21 cellular contexts compared by ENCODE assay signal in genomic region chr5:168362097-168362885, GRCh38.
DNase-seq lines count a peak whose midpoint lies in the region; ATAC-seq, FAIRE-seq and TF ChIP-seq lines count a peak whose summit lies in the region.
"Had no signal": no experiment of that assay in that cellular context is flagged by ENCODE, and none has a peak within 500 bp of the region (broad histone marks: within the 10 kb centered on the region; RNA-seq: fewer than 3 reads in every experiment).

No MANE protein-coding gene starts in this region.

- no peak overlapping the region for H4K5ac ChIP-seq in IMR-90 (ENCODE audit: low read depth, low read length)

- no peak overlapping the region for H2AFZ ChIP-seq in IMR-90 (replicated peaks; ENCODE audit: low read length, poor library complexity)
- H2AFZ ChIP-seq: parathyroid adenoma had no signal

- H4K20me1 ChIP-seq in IMR-90 (ENCODE audit: insufficient read depth, low read length) = no peaks in the 10 kb centered on the region; the same call in 1 of the 2 replicates

- H3K27me3 ChIP-seq in IMR-90 (ENCODE audit: control insufficient read depth, insufficient read depth, low read length) = no peaks in the 10 kb centered on the region
- no peaks in the 10 kb centered on the region for H3K27me3 ChIP-seq in RWPE2 (ENCODE audit: insufficient read depth, poor library complexity, severe bottlenecking)

- H3K27ac ChIP-seq in IMR-90 (ENCODE audit: insufficient read depth, low read length) = no peak overlapping the region
- H3K27ac ChIP-seq in RWPE2 (ENCODE audit: poor library complexity, severe bottlenecking) = peak overlapping the region; percentile 99
- H3K27ac ChIP-seq: parathyroid adenoma had no signal

- H3K9me1 ChIP-seq in IMR-90 (ENCODE audit: insufficient read depth, low read length) = peaks cover 26% of the 10 kb centered on the region

- H4K8ac ChIP-seq in IMR-90 (ENCODE audit: low read depth in 2 of 2, low read length in 2 of 2) = no peak overlapping the region

- H3K4me1 ChIP-seq in IMR-90 (ENCODE audit: control insufficient read depth, insufficient read depth, low read length) (peaks cover 19% of the 10 kb centered on the region), RWPE2 (ENCODE audit: insufficient read depth, poor library complexity, severe bottlenecking) (peaks cover 67% of the 10 kb centered on the region)

- ATAC-seq in IMR-90 (ENCODE audit: low read depth) = no peak
- ATAC-seq in RWPE2 (ENCODE audit: low read depth) = no peak
- ATAC-seq in GM18511 (IDR thresholded peaks at IDR 0.05; ENCODE audit: unreplicated experiment) = no peak
- ATAC-seq in GM18870 (IDR thresholded peaks at IDR 0.05; ENCODE audit: unreplicated experiment) = no peak
- ATAC-seq: effector memory CD8-positive, alpha-beta T cell; GM12878; SK-N-SH treated with all-trans-retinoic acid at 6 μM for 48 hours had no signal

- peak overlapping the region; percentile 57 for H3K4me3 Mint-ChIP-seq in Calu3 (ENCODE audit: low read depth, unreplicated experiment)
- no peak overlapping the region for H3K4me3 Mint-ChIP-seq in activated CD4-positive, alpha-beta T cell treated with anti-CD3 and anti-CD28 coated beads, Interleukin-2, amount 10 ng/mL, durations not matched to agents 24 days and 14 days
- H3K4me3 Mint-ChIP-seq: effector memory CD8-positive, alpha-beta T cell; naive B cell had no signal

- no peak overlapping the region for H3K14ac ChIP-seq in IMR-90 (replicated peaks; ENCODE audit: low read depth, low read length)

- H2BK15ac ChIP-seq in IMR-90 (ENCODE audit: low read depth, low read length) = no peak overlapping the region; the same call in 2 of the 3 replicates

- POLR2A ChIA-PET in IMR-90 (lab: Charles Lee; ENCODE audit: unreplicated experiment) = no interaction called here

- peaks cover 94% of the 10 kb centered on the region for H3K4me1 Mint-ChIP-seq in Calu3 (ENCODE audit: low read depth, unreplicated experiment)
- no peaks in the 10 kb centered on the region for H3K4me1 Mint-ChIP-seq in activated CD4-positive, alpha-beta T cell treated with anti-CD3 and anti-CD28 coated beads, Interleukin-2, amount 10 ng/mL, durations not matched to agents 24 days and 14 days
- H3K4me1 Mint-ChIP-seq: naive B cell had no signal

- no peaks in the 10 kb centered on the region for H3K9me3 Mint-ChIP-seq in Calu3 (ENCODE audit: low read depth, unreplicated experiment)
- H3K9me3 Mint-ChIP-seq in activated CD4-positive, alpha-beta T cell treated with anti-CD3 and anti-CD28 coated beads, Interleukin-2, amount 10 ng/mL, durations not matched to agents 24 days and 14 days = no peaks in the 10 kb centered on the region
- H3K9me3 Mint-ChIP-seq: effector memory CD8-positive, alpha-beta T cell had no signal

- peaks cover 38% of the 10 kb centered on the region for H3K36me3 Mint-ChIP-seq in Calu3 (ENCODE audit: insufficient read depth, unreplicated experiment)
- H3K36me3 Mint-ChIP-seq in activated CD4-positive, alpha-beta T cell treated with anti-CD3 and anti-CD28 coated beads, Interleukin-2, amount 10 ng/mL, durations not matched to agents 24 days and 14 days (ENCODE audit: low read depth) = no peaks in the 10 kb centered on the region
- H3K36me3 Mint-ChIP-seq: naive B cell had no signal

- DNase-seq in Calu3 (no peak), IMR-90 (no peak), RWPE2 (ENCODE audit: low spot score) (no peak), mucosa of gallbladder (ENCODE audit: low spot score) (peak; percentile 50), GM19239 (ENCODE audit: insufficient read length, low spot score) (no peak)
- no peak for DNase-seq in activated CD4-positive, alpha-beta T cell treated with anti-CD3 and anti-CD28 coated beads, Interleukin-2, amount 10 ng/mL, durations not matched to agents 24 days and 14 days
- DNase-seq: activated naive CD4-positive, alpha-beta T cell treated with Interleukin-2 at 50 U/mL for 16 hours; activated T-cell treated with anti-CD3 and anti-CD28 coated beads, Interleukin-2, amount 50 U/mL, for 1 hour; effector memory CD8-positive, alpha-beta T cell; GF-D8; glutamatergic neuron; naive B cell; NCI-H1105 treated with DMSO at 0.1 percent for 48 hours; NCI-H524 treated with DMSO at 0.1 percent for 48 hours had no signal

- 100% methylated on average over 1 of the region's 3 CpGs; no CpG with 5 or more reads in 1 of the 2 experiments for WGBS in IMR-90 (ENCODE audit: extremely low coverage in 2 of 2, insufficient read length in 1 of 2), 2 experiments

- intact Hi-C loops in Calu3 (cut with micrococcal nuclease; ENCODE audit: unreplicated experiment) (no loop called here), IMR-90 (cut with micrococcal nuclease) (no loop called here)
- intact Hi-C loops in activated CD4-positive, alpha-beta T cell treated with anti-CD3 and anti-CD28 coated beads, Interleukin-2, amount 10 ng/mL, durations not matched to agents 24 days and 14 days (cut with micrococcal nuclease) = no loop called here

- H2BK5ac ChIP-seq in IMR-90 (ENCODE audit: low read depth, low read length, poor library complexity, severe bottlenecking) = no peak overlapping the region

- no peak overlapping the region for H2BK120ac ChIP-seq in IMR-90 (ENCODE audit: low read depth, low read length)

- H3K9ac ChIP-seq in IMR-90 (ENCODE audit: low read depth, low read length) = no peak overlapping the region
- H3K9ac ChIP-seq: parathyroid adenoma had no signal

- peak overlapping the region; percentile 97 for H3K27ac Mint-ChIP-seq in Calu3 (ENCODE audit: unreplicated experiment)
- no peak overlapping the region for H3K27ac Mint-ChIP-seq in activated CD4-positive, alpha-beta T cell treated with anti-CD3 and anti-CD28 coated beads, Interleukin-2, amount 10 ng/mL, durations not matched to agents 24 days and 14 days
- H3K27ac Mint-ChIP-seq: effector memory CD8-positive, alpha-beta T cell had no signal

- H3K36me3 ChIP-seq in IMR-90 (ENCODE audit: control insufficient read depth, insufficient read depth, low read length) (no peaks in the 10 kb centered on the region), RWPE2 (ENCODE audit: low read depth) (no peaks in the 10 kb centered on the region)

- H3K4ac ChIP-seq in IMR-90 (ENCODE audit: low read depth, low read length) = no peak overlapping the region

- peaks cover 18 to 36% of the 10 kb centered on the region in 2 experiments for H3K79me1 ChIP-seq in IMR-90 (ENCODE audit: low read depth in 1 of 2, low read length in 2 of 2)

- TF ChIP-seq CTCF in Calu3 (IDR thresholded peaks at IDR 0.05; ENCODE audit: unreplicated experiment) = no peak
- no peak for TF ChIP-seq CTCF in IMR-90 (conservative IDR thresholded peaks at IDR 0.05; ENCODE audit: low read depth, low read length)
- no peak for TF ChIP-seq CTCF in RWPE2 (IDR thresholded peaks at IDR 0.05; ENCODE audit: poor library complexity, severe bottlenecking)

- in situ Hi-C loops in IMR-90 (cut with MboI; ENCODE audit: low sequenced_read_pairs) = no loop called here

- TF ChIP-seq POLR2A in IMR-90 (IDR thresholded peaks at IDR 0.05; ENCODE audit: low read depth, low read length) = no peak

- no peaks in the 10 kb centered on the region for H3K27me3 Mint-ChIP-seq in Calu3 (ENCODE audit: unreplicated experiment)
- H3K27me3 Mint-ChIP-seq in activated CD4-positive, alpha-beta T cell treated with anti-CD3 and anti-CD28 coated beads, Interleukin-2, amount 10 ng/mL, durations not matched to agents 24 days and 14 days = no peaks in the 10 kb centered on the region
- H3K27me3 Mint-ChIP-seq: naive B cell had no signal

- dilution Hi-C loops in IMR-90 (cut with HindIII; ENCODE audit: low sequenced_read_pairs, unreplicated experiment) = no loop called here

- H2AK5ac ChIP-seq in IMR-90 (ENCODE audit: low read depth, low read length) = 0 out of 2 replicates have a peak overlapping the region, but pooled peaks have one; percentile 35

- H2AK9ac ChIP-seq in IMR-90 (replicated peaks; ENCODE audit: low read depth, low read length, poor library complexity) = no peak overlapping the region

- no peak overlapping the region for H3K4me2 ChIP-seq in IMR-90 (ENCODE audit: low read depth, low read length)

- TF ChIP-seq RAD21 in IMR-90 (IDR thresholded peaks at IDR 0.05; ENCODE audit: low read length) = no peak

- no peak overlapping the region for H2BK20ac ChIP-seq in IMR-90 (ENCODE audit: low read depth, low read length)

- BruUV-seq in Calu3 (replicated peaks; lab: Mats Ljungman, UMichigan) (no TSS peak), IMR-90 (replicated peaks; lab: Mats Ljungman, UMichigan) (no TSS peak)

- no peak overlapping the region for H3K4me3 ChIP-seq in IMR-90 (ENCODE audit: insufficient read depth, low read depth, low read length)
- no peak overlapping the region for H3K4me3 ChIP-seq in RWPE2 (ENCODE audit: severe bottlenecking)
- H3K4me3 ChIP-seq: GM12878 had no signal

- no peak overlapping the region for H3K23ac ChIP-seq in IMR-90 (ENCODE audit: low read depth, low read length)

- no peak overlapping the region for H3K18ac ChIP-seq in IMR-90 (ENCODE audit: low read depth, low read length)

- CTCF ChIA-PET in Calu3 (lab: Charles Lee) (interaction anchor here (6.7 kb wide), 1 partner anchor 14 kb away, joined by 38 read pairs; no protein-coding TSS in a partner anchor), IMR-90 (lab: Yijun Ruan, JAX) (interaction anchor here (0.6 to 1.3 kb wide), 2 partner anchors 11 to 20 kb away, joined by 3 to 4 read pairs; no protein-coding TSS in a partner anchor)

- H4K91ac ChIP-seq in IMR-90 (ENCODE audit: insufficient read depth, low read depth, low read length) = no peak overlapping the region

- H3K9me3 ChIP-seq in IMR-90 (ENCODE audit: control insufficient read depth, insufficient read depth, low read length) = no peaks in the 10 kb centered on the region
- H3K9me3 ChIP-seq in RWPE2 (ENCODE audit: severe bottlenecking) = no peaks in the 10 kb centered on the region

- FAIRE-seq in GM19239 (lab: Jason Lieb, UNC) = no peak
- FAIRE-seq: D721Med, GM12878, RCC 7860 had no signal

- no peak overlapping the region for H3K56ac ChIP-seq in IMR-90 (ENCODE audit: extremely low read depth, insufficient read depth, low read length)

TF ChIP-seq in IMR-90, 13 proteins besides CTCF, POLR2A, EP300 and RAD21 (continues in another document):
- TF ChIP-seq FOS (IDR thresholded peaks at IDR 0.05; ENCODE audit: low read depth, low read length) = no peak
- no peak for TF ChIP-seq MXI1 (IDR thresholded peaks at IDR 0.05; ENCODE audit: borderline replicate concordance, low read depth, low read length)
- no peak for TF ChIP-seq RFX5 (IDR thresholded peaks at IDR 0.05; ENCODE audit: low read depth, low read length)
- TF ChIP-seq ELK1 (IDR thresholded peaks at IDR 0.05; ENCODE audit: borderline replicate concordance, low read depth, low read length) = no peak
- TF ChIP-seq NFE2L2 (IDR thresholded peaks at IDR 0.05; ENCODE audit: low read depth, low read length) = no peak
- no peak for TF ChIP-seq RCOR1 (IDR thresholded peaks at IDR 0.05; ENCODE audit: insufficient replicate concordance, low read length)
